In genomic region chr19:33704271-33704670, GRCh38 we compare ENCODE assay signal across 23 cellular contexts.
"Had no signal": no experiment of that assay in that cellular context is flagged by ENCODE, and none has a peak within 500 bp of the region (broad histone marks: within the 10 kb centered on the region; RNA-seq: fewer than 3 reads in every experiment).

No MANE protein-coding gene starts in this region.

- DNase-seq: colonic mucosa; dermis blood vessel endothelial cell; esophagus squamous epithelium; foreskin fibroblast; glutamatergic neuron; islet precursor cell; left ventricle myocardium inferior; mesenchymal stem cell; midbrain; naive B cell; psoas muscle; retina; small intestine; stimulated activated CD4-positive, alpha-beta T cell treated with anti-CD3 and anti-CD28 coated beads, Interleukin-2, amount 100 ng/mL, for 48 hours; stimulated activated naive CD8-positive, alpha-beta T cell treated with anti-CD3 and anti-CD28 coated beads, Interleukin-15, Interleukin-2, amounts not matched to agents 100 U/mL and 50 U/mL, for 24 hours; thyroid gland; uterus had no signal

- H3K27ac ChIP-seq: colonic mucosa, esophagus squamous epithelium, gastroesophageal sphincter, left ventricle myocardium inferior, parathyroid adenoma, psoas muscle, suprapubic skin, thyroid gland, uterus had no signal

- H3K27ac Mint-ChIP-seq: naive B cell, nephron, type B pancreatic cell had no signal

- H3K36me3 ChIP-seq: colonic mucosa, esophagus squamous epithelium, gastroesophageal sphincter, left ventricle myocardium inferior, suprapubic skin, thyroid gland, uterus had no signal

- H3K4me1 Mint-ChIP-seq: naive B cell, nephron had no signal

- H3K27me3 Mint-ChIP-seq: naive B cell had no signal

- H3K4me3 Mint-ChIP-seq: naive B cell, nephron, type B pancreatic cell had no signal

- H3K27me3 ChIP-seq: colonic mucosa, thyroid gland, uterus had no signal

- H3K9me3 ChIP-seq: colonic mucosa, esophagus squamous epithelium, psoas muscle, suprapubic skin, thyroid gland, uterus had no signal

- ATAC-seq: gastroesophageal sphincter; psoas muscle; stimulated activated naive CD8-positive, alpha-beta T cell treated with anti-CD3 and anti-CD28 coated beads, Interleukin-15, Interleukin-2, amounts not matched to agents 100 U/mL and 50 U/mL, for 24 hours had no signal

- H3K9me3 Mint-ChIP-seq: nephron, type B pancreatic cell had no signal

- H3K36me3 Mint-ChIP-seq: naive B cell, type B pancreatic cell had no signal

- H3K4me1 ChIP-seq: colonic mucosa, esophagus squamous epithelium, gastroesophageal sphincter, left ventricle myocardium inferior, psoas muscle, suprapubic skin, thyroid gland, uterus had no signal

- H3K4me3 ChIP-seq: colonic mucosa, esophagus squamous epithelium, gastroesophageal sphincter, left ventricle myocardium inferior, lung, psoas muscle, suprapubic skin, thyroid gland, uterus had no signal
